8 cellular contexts compared by ENCODE assay signal in the genomic region with DNA sequence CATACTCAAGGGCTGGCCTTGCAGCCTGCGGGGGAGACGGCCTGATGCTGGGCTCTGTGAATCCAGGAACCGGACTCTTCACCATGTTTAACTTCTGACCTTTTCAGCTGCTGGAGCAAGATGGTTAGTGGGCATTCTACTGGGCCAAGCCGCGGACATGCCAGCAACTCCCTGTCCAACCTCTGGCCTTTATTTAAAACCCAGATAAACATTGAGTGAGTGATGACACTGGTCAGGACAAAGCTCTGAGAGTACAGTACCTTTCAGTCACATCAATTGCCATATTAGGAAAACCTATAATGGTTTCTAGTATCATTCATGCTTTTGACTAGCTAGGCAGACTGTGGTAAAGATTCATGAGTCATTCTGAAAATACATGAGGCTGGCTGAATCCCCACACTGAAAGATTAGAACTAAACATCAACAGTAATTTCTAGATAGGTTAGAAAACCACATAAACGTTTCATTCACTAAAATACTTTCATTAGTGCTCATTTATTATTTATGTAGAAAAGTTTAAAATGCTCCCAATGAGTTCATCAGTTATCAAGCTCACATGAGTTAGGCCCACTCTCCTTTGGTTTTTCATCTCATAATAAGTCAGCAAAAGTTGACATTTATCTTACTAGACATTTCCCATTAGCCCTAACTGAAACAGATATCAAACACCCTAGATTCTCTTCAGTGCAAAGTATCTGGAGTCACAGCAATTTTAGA. TPM values are rescaled to one million over a fixed set of nuclear protein-coding genes. Genes with fewer than 3 reads are reported as not detected.
DNase-seq lines count a peak whose midpoint lies in the region; ATAC-seq and TF ChIP-seq lines count a peak whose summit lies in the region.

No MANE protein-coding gene starts in this region.

- H3K4me1 ChIP-seq in upper lobe of right lung, result no peaks in the 10 kb centered on the region

- ATAC-seq in GM19351 (IDR thresholded peaks at IDR 0.05; ENCODE audit: unreplicated experiment) (peak; percentile 98), HG03175 (IDR thresholded peaks at IDR 0.05; ENCODE audit: unreplicated experiment) (peak; percentile 98), upper lobe of right lung (no peak)

- H3K9me3 ChIP-seq in WERI-Rb-1 (ENCODE audit: severe bottlenecking) (no peaks in the 10 kb centered on the region), upper lobe of right lung (no peaks in the 10 kb centered on the region)

- H3K4me3 ChIP-seq in AG09309 (ENCODE audit: control insufficient read depth, low read depth, low read length) (no peak overlapping the region), brain microvascular endothelial cell (ENCODE audit: low read depth, low read length) (no peak overlapping the region), WERI-Rb-1 (ENCODE audit: low read depth, low read length) (no peak overlapping the region), upper lobe of right lung (no peak overlapping the region)

- H3K27ac ChIP-seq in brain microvascular endothelial cell, result peak overlapping the region; percentile 41
- no peak overlapping the region for H3K27ac ChIP-seq in WERI-Rb-1
- H3K27ac ChIP-seq in upper lobe of right lung, result no peak overlapping the region

- in situ Hi-C loops in brain microvascular endothelial cell (cut with HindIII; ENCODE audit: low pct_ligation_motif_present, low sequenced_read_pairs), result no loop called here

- H3K27me3 ChIP-seq in brain microvascular endothelial cell (replicated peaks), result no peaks in the 10 kb centered on the region
- H3K27me3 ChIP-seq in WERI-Rb-1 (ENCODE audit: insufficient read depth, low read depth, severe bottlenecking), result no peaks in the 10 kb centered on the region
- no peaks in the 10 kb centered on the region for H3K27me3 ChIP-seq in upper lobe of right lung

- DNase-seq in AG09309 (ENCODE audit: low read depth), result peak; percentile 38
- DNase-seq in brain microvascular endothelial cell, result peak; percentile 72
- DNase-seq in WERI-Rb-1, result no peak
- no peak for DNase-seq in upper lobe of right lung
- DNase-seq in mesenteric fat pad (ENCODE audit: low spot score), result no peak
- DNase-seq in superior temporal gyrus (ENCODE audit: extremely low spot score), result no peak

- H3K36me3 ChIP-seq in brain microvascular endothelial cell (replicated peaks) (no peaks in the 10 kb centered on the region), WERI-Rb-1 (no peaks in the 10 kb centered on the region), upper lobe of right lung (peaks cover 55% of the 10 kb centered on the region)

- intact Hi-C loops in upper lobe of right lung (cut with DNase I), result no loop called here

- TF ChIP-seq CTCF in AG09309 (IDR thresholded peaks at IDR 0.05; ENCODE audit: control insufficient read depth, insufficient read depth, low read depth, low read length, missing control alignments) (no peak), brain microvascular endothelial cell (IDR thresholded peaks at IDR 0.05; ENCODE audit: low read depth, low read length, missing control alignments) (no peak), WERI-Rb-1 (IDR thresholded peaks at IDR 0.05; ENCODE audit: low read depth, low read length) (no peak), upper lobe of right lung (IDR thresholded peaks at IDR 0.05) (no peak)

RNA-seq across cellular contexts. Expression of a gene that starts 7.1 kb away (rescaled TPM):
- total RNA-seq in upper lobe of right lung (not detected), mesenteric fat pad (not detected)

Comparison
In these comparisons a context has a peak if more than half of its experiments do, and no peak if none do; other contexts are left out.
1. DNase-seq: peak in AG09309 (single experiment) and brain microvascular endothelial cell (single experiment); none in WERI-Rb-1 (single experiment), upper lobe of right lung (single experiment), mesenteric fat pad (single experiment) and superior temporal gyrus (single experiment).